ENCODE assay signal across 1 cellular context in the genomic region with DNA sequence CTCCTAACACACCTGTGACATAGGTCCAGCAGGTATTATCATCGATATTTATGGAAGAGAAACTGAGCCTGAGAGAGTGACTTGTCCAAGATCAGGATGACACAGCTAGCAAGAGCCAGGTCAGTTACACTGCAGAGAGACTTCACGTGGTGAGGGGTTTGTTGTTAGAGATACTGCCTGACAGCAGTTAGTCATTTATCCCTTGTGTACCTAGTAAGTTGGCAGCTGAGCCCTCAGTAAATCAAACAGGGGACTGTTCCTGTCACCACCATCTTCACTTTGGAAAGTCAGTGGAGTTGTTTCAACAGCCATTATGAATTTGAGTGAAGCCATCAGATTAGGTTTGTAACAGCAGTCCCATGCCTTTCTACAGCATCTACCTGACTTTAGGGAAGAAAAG.
TF ChIP-seq lines count a peak whose summit lies in the region.

No MANE protein-coding gene starts in this region.

TF ChIP-seq in K562, 482 proteins besides CTCF, POLR2A, EP300 and RAD21 (continued from another document and continues in another):
- TF ChIP-seq MEF2D (tag; conservative IDR thresholded peaks at IDR 0.05; ENCODE audit: low read depth), result no peak
- TF ChIP-seq ERF (CRISPR knock-in tag; IDR thresholded peaks at IDR 0.05), result no peak
- TF ChIP-seq ZEB2 (IDR thresholded peaks at IDR 0.05), result no peak
- no peak for TF ChIP-seq IFI16 (CRISPR knock-in tag; IDR thresholded peaks at IDR 0.05)
- TF ChIP-seq RAD51 (IDR thresholded peaks at IDR 0.05; ENCODE audit: borderline replicate concordance, low read depth), result no peak
- no peak for TF ChIP-seq ZNF253 (CRISPR knock-in tag; conservative IDR thresholded peaks at IDR 0.05)
- no peak for TF ChIP-seq HNRNPLL (IDR thresholded peaks at IDR 0.05; ENCODE audit: low read depth, low read length, poor library complexity, severe bottlenecking)
- no peak for TF ChIP-seq TRIM28 (IDR thresholded peaks at IDR 0.05)
- 0 out of 2 replicates have a peak, but pooled peaks have one; percentile 23 for TF ChIP-seq SOX6 (IDR thresholded peaks at IDR 0.05)
- TF ChIP-seq ZNF79 (CRISPR knock-in tag; IDR thresholded peaks at IDR 0.05; ENCODE audit: low read depth), result no peak
- TF ChIP-seq, protein P1, sequence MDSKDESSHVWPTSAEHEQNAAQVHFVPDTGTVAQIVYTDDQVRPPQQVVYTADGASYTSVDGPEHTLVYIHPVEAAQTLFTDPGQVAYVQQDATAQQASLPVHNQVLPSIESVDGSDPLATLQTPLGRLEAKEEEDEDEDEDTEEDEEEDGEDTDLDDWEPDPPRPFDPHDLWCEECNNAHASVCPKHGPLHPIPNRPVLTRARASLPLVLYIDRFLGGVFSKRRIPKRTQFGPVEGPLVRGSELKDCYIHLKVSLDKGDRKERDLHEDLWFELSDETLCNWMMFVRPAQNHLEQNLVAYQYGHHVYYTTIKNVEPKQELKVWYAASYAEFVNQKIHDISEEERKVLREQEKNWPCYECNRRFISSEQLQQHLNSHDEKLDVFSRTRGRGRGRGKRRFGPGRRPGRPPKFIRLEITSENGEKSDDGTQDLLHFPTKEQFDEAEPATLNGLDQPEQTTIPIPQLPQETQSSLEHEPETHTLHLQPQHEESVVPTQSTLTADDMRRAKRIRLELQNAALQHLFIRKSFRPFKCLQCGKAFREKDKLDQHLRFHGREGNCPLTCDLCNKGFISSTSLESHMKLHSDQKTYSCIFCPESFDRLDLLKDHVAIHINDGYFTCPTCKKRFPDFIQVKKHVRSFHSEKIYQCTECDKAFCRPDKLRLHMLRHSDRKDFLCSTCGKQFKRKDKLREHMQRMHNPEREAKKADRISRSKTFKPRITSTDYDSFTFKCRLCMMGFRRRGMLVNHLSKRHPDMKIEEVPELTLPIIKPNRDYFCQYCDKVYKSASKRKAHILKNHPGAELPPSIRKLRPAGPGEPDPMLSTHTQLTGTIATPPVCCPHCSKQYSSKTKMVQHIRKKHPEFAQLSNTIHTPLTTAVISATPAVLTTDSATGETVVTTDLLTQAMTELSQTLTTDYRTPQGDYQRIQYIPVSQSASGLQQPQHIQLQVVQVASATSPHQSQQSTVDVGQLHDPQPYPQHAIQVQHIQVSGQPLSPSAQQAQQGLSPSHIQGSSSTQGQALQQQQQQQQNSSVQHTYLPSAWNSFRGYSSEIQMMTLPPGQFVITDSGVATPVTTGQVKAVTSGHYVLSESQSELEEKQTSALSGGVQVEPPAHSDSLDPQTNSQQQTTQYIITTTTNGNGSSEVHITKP (IDR thresholded peaks at IDR 0.05; ENCODE audit: partially characterized antibody), result no peak
- TF ChIP-seq ZNF282 (CRISPR knock-in tag; IDR thresholded peaks at IDR 0.05), result no peak
- TF ChIP-seq, protein P2, sequence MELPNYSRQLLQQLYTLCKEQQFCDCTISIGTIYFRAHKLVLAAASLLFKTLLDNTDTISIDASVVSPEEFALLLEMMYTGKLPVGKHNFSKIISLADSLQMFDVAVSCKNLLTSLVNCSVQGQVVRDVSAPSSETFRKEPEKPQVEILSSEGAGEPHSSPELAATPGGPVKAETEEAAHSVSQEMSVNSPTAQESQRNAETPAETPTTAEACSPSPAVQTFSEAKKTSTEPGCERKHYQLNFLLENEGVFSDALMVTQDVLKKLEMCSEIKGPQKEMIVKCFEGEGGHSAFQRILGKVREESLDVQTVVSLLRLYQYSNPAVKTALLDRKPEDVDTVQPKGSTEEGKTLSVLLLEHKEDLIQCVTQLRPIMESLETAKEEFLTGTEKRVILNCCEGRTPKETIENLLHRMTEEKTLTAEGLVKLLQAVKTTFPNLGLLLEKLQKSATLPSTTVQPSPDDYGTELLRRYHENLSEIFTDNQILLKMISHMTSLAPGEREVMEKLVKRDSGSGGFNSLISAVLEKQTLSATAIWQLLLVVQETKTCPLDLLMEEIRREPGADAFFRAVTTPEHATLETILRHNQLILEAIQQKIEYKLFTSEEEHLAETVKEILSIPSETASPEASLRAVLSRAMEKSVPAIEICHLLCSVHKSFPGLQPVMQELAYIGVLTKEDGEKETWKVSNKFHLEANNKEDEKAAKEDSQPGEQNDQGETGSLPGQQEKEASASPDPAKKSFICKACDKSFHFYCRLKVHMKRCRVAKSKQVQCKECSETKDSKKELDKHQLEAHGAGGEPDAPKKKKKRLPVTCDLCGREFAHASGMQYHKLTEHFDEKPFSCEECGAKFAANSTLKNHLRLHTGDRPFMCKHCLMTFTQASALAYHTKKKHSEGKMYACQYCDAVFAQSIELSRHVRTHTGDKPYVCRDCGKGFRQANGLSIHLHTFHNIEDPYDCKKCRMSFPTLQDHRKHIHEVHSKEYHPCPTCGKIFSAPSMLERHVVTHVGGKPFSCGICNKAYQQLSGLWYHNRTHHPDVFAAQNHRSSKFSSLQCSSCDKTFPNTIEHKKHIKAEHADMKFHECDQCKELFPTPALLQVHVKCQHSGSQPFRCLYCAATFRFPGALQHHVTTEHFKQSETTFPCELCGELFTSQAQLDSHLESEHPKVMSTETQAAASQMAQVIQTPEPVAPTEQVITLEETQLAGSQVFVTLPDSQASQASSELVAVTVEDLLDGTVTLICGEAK (IDR thresholded peaks at IDR 0.05), result no peak
- TF ChIP-seq, protein P2 (CRISPR knock-in tag; IDR thresholded peaks at IDR 0.05), result no peak
- TF ChIP-seq TFAM (CRISPR knock-in tag; conservative IDR thresholded peaks at IDR 0.05), result no peak
- peak; percentile 47; the same call in 1 of the 2 replicates for TF ChIP-seq CTBP1 (IDR thresholded peaks at IDR 0.05; ENCODE audit: borderline replicate concordance)
- TF ChIP-seq KDM4B (IDR thresholded peaks at IDR 0.05; ENCODE audit: borderline replicate concordance in 2 of 2, low read depth in 1 of 2), result no peak
- TF ChIP-seq KLF13 (tag; IDR thresholded peaks at IDR 0.05; ENCODE audit: borderline replicate concordance, low read depth), result no peak
- TF ChIP-seq ZNF707 (CRISPR knock-in tag; conservative IDR thresholded peaks at IDR 0.05), result no peak
- no peak for TF ChIP-seq TAF15 (IDR thresholded peaks at IDR 0.05; ENCODE audit: low read depth, low read length)
- TF ChIP-seq, protein P3, sequence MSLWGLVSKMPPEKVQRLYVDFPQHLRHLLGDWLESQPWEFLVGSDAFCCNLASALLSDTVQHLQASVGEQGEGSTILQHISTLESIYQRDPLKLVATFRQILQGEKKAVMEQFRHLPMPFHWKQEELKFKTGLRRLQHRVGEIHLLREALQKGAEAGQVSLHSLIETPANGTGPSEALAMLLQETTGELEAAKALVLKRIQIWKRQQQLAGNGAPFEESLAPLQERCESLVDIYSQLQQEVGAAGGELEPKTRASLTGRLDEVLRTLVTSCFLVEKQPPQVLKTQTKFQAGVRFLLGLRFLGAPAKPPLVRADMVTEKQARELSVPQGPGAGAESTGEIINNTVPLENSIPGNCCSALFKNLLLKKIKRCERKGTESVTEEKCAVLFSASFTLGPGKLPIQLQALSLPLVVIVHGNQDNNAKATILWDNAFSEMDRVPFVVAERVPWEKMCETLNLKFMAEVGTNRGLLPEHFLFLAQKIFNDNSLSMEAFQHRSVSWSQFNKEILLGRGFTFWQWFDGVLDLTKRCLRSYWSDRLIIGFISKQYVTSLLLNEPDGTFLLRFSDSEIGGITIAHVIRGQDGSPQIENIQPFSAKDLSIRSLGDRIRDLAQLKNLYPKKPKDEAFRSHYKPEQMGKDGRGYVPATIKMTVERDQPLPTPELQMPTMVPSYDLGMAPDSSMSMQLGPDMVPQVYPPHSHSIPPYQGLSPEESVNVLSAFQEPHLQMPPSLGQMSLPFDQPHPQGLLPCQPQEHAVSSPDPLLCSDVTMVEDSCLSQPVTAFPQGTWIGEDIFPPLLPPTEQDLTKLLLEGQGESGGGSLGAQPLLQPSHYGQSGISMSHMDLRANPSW (CRISPR knock-in tag; IDR thresholded peaks at IDR 0.05), result no peak
- no peak for TF ChIP-seq PML (IDR thresholded peaks at IDR 0.05; ENCODE audit: low read length)
- TF ChIP-seq KLF1 (tag; IDR thresholded peaks at IDR 0.05), result no peak
- TF ChIP-seq DIDO1 (tag; IDR thresholded peaks at IDR 0.05; ENCODE audit: low read depth), result no peak
- no peak for TF ChIP-seq POLR3A (IDR thresholded peaks at IDR 0.05; ENCODE audit: borderline replicate concordance, extremely low read depth, insufficient read depth, insufficient read length)
- no peak for TF ChIP-seq KLF10 (CRISPR knock-in tag; IDR thresholded peaks at IDR 0.05)
- TF ChIP-seq, protein P4, sequence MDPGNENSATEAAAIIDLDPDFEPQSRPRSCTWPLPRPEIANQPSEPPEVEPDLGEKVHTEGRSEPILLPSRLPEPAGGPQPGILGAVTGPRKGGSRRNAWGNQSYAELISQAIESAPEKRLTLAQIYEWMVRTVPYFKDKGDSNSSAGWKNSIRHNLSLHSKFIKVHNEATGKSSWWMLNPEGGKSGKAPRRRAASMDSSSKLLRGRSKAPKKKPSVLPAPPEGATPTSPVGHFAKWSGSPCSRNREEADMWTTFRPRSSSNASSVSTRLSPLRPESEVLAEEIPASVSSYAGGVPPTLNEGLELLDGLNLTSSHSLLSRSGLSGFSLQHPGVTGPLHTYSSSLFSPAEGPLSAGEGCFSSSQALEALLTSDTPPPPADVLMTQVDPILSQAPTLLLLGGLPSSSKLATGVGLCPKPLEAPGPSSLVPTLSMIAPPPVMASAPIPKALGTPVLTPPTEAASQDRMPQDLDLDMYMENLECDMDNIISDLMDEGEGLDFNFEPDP (CRISPR knock-in tag; IDR thresholded peaks at IDR 0.05), result no peak
- TF ChIP-seq, protein P5, sequence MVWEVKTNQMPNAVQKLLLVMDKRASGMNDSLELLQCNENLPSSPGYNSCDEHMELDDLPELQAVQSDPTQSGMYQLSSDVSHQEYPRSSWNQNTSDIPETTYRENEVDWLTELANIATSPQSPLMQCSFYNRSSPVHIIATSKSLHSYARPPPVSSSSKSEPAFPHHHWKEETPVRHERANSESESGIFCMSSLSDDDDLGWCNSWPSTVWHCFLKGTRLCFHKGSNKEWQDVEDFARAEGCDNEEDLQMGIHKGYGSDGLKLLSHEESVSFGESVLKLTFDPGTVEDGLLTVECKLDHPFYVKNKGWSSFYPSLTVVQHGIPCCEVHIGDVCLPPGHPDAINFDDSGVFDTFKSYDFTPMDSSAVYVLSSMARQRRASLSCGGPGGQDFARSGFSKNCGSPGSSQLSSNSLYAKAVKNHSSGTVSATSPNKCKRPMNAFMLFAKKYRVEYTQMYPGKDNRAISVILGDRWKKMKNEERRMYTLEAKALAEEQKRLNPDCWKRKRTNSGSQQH (CRISPR knock-in tag; IDR thresholded peaks at IDR 0.05), result no peak
- TF ChIP-seq, protein P6, sequence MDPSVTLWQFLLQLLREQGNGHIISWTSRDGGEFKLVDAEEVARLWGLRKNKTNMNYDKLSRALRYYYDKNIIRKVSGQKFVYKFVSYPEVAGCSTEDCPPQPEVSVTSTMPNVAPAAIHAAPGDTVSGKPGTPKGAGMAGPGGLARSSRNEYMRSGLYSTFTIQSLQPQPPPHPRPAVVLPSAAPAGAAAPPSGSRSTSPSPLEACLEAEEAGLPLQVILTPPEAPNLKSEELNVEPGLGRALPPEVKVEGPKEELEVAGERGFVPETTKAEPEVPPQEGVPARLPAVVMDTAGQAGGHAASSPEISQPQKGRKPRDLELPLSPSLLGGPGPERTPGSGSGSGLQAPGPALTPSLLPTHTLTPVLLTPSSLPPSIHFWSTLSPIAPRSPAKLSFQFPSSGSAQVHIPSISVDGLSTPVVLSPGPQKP (CRISPR knock-in tag; IDR thresholded peaks at IDR 0.05), result no peak
- no peak for TF ChIP-seq SP1 (CRISPR knock-in tag; IDR thresholded peaks at IDR 0.05)
- TF ChIP-seq PHF20 (IDR thresholded peaks at IDR 0.05; ENCODE audit: partially characterized antibody), result no peak
- no peak for TF ChIP-seq TEAD2 (tag; IDR thresholded peaks at IDR 0.05)
- TF ChIP-seq ARID1B (IDR thresholded peaks at IDR 0.05), result peak; percentile 36; the same call in 1 of the 2 replicates
- no peak for TF ChIP-seq KAT2B (IDR thresholded peaks at IDR 0.05; ENCODE audit: low read depth, low read length)
- no peak for TF ChIP-seq RB1 (IDR thresholded peaks at IDR 0.05; ENCODE audit: low read depth)
- no peak for TF ChIP-seq ZNF165 (CRISPR knock-in tag; IDR thresholded peaks at IDR 0.05; ENCODE audit: borderline replicate concordance)
- no peak for TF ChIP-seq ZC3H11A (IDR thresholded peaks at IDR 0.05; ENCODE audit: low read depth, low read length)
- no peak for TF ChIP-seq MCM3 (IDR thresholded peaks at IDR 0.05)
- TF ChIP-seq SIX5 (IDR thresholded peaks at IDR 0.05; ENCODE audit: borderline replicate concordance in 1 of 2, insufficient read depth in 1 of 2, low read depth in 1 of 2, low read length in 2 of 2), result no peak
- TF ChIP-seq, protein P7, sequence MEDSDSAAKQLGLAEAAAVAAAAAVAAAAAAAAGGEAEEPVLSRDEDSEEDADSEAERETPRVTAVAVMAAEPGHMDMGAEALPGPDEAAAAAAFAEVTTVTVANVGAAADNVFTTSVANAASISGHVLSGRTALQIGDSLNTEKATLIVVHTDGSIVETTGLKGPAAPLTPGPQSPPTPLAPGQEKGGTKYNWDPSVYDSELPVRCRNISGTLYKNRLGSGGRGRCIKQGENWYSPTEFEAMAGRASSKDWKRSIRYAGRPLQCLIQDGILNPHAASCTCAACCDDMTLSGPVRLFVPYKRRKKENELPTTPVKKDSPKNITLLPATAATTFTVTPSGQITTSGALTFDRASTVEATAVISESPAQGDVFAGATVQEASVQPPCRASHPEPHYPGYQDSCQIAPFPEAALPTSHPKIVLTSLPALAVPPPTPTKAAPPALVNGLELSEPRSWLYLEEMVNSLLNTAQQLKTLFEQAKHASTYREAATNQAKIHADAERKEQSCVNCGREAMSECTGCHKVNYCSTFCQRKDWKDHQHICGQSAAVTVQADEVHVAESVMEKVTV (CRISPR knock-in tag; IDR thresholded peaks at IDR 0.05), result no peak
